ENCODE assay signal across 9 cellular contexts in genomic region chr15:99016680-99017321, GRCh38. TPM values are rescaled to one million over a fixed set of nuclear protein-coding genes. Genes with fewer than 3 reads are reported as not detected.
DNase-seq lines count a peak whose midpoint lies in the region; ATAC-seq and FAIRE-seq lines count a peak whose summit lies in the region.
"Had no signal": no experiment of that assay in that cellular context is flagged by ENCODE, and none has a peak within 500 bp of the region (broad histone marks: within the 10 kb centered on the region; RNA-seq: fewer than 3 reads in every experiment).

No MANE protein-coding gene starts in this region.

- no peak for FAIRE-seq in HTR-8/SVneo (lab: Jason Lieb, UNC)

- H3K27ac Mint-ChIP-seq in T-helper 2 cell treated with Interferon-gamma antibody and Interleukin-4, amounts not matched to agents 5 μg/mL and 100 μg/mL, for 36 hours: no peak overlapping the region

- peak overlapping the region in 1 of 2 experiments; percentile 24 for H3K18ac ChIP-seq in mesenchymal stem cell (ENCODE audit: low read depth in 1 of 2, low read length in 2 of 2)

- H3K4me2 ChIP-seq in mesenchymal stem cell (ENCODE audit: low read length, poor library complexity, severe bottlenecking): no peak overlapping the region

- H3K36me3 ChIP-seq in mesenchymal stem cell (ENCODE audit: control insufficient read depth in 1 of 2, insufficient read depth in 2 of 2, low read depth in 1 of 2, low read length in 2 of 2): no peaks in the 10 kb centered on the region

- H3K9me3 Mint-ChIP-seq in T-helper 2 cell treated with Interferon-gamma antibody and Interleukin-4, amounts not matched to agents 5 μg/mL and 100 μg/mL, for 36 hours: no peaks in the 10 kb centered on the region

- no peak overlapping the region for H3K4me3 Mint-ChIP-seq in T-helper 2 cell treated with Interferon-gamma antibody and Interleukin-4, amounts not matched to agents 5 μg/mL and 100 μg/mL, for 36 hours

- H4K91ac ChIP-seq in mesenchymal stem cell (ENCODE audit: low read length): no peak overlapping the region

- H3K4me3 ChIP-seq in mesenchymal stem cell (ENCODE audit: insufficient read depth in 1 of 2, low read depth in 1 of 2, low read length in 2 of 2): no peak overlapping the region

- H3K4me1 ChIP-seq in mesenchymal stem cell (ENCODE audit: control insufficient read depth, insufficient read depth, low read depth, low read length): peaks cover 8% of the 10 kb centered on the region

- no peak overlapping the region for H2BK15ac ChIP-seq in mesenchymal stem cell (ENCODE audit: low read depth, poor library complexity, severe bottlenecking)

- no peak overlapping the region for H3K9ac ChIP-seq in mesenchymal stem cell (ENCODE audit: low read length)

- peak; percentile 35 for DNase-seq in COLO829 (ENCODE audit: low spot score)
- peak; percentile 66 for DNase-seq in HTR-8/SVneo (ENCODE audit: insufficient read length, low spot score)
- peak; percentile 42 for DNase-seq in astrocyte of the hippocampus (ENCODE audit: low read depth, low spot score)
- DNase-seq in mesenchymal stem cell: peak; percentile 70
- DNase-seq in T-helper 2 cell treated with Interferon-gamma antibody and Interleukin-4, amounts not matched to agents 5 μg/mL and 100 μg/mL, for 36 hours (ENCODE audit: low spot score): no peak
- DNase-seq in NCI-H2227 (lab: John Stamatoyannopoulos, UW; ENCODE audit: unreplicated experiment): no peak
- DNase-seq in GF-D8 (lab: John Stamatoyannopoulos, UW): no peak
- DNase-seq: KBM-7 had no signal

- H3K36me3 Mint-ChIP-seq in T-helper 2 cell treated with Interferon-gamma antibody and Interleukin-4, amounts not matched to agents 5 μg/mL and 100 μg/mL, for 36 hours (ENCODE audit: low read depth): no peaks in the 10 kb centered on the region

- H3K4me1 Mint-ChIP-seq in T-helper 2 cell treated with Interferon-gamma antibody and Interleukin-4, amounts not matched to agents 5 μg/mL and 100 μg/mL, for 36 hours (ENCODE audit: low read depth): no peaks in the 10 kb centered on the region

- peak overlapping the region in 1 of 2 experiments; percentile 41 for H3K14ac ChIP-seq in mesenchymal stem cell (ENCODE audit: low read length in 2 of 2)

- H2BK12ac ChIP-seq in mesenchymal stem cell (ENCODE audit: low read length in 2 of 2): peak overlapping the region in 1 of 2 experiments; percentile 72

- H3K27ac ChIP-seq in mesenchymal stem cell (ENCODE audit: low read length, poor library complexity, severe bottlenecking): no peak overlapping the region

- H3K4ac ChIP-seq in mesenchymal stem cell (ENCODE audit: low read depth in 1 of 2, low read length in 2 of 2): no peak overlapping the region

- H2AFZ ChIP-seq in mesenchymal stem cell (ENCODE audit: low read depth, low read length): no peak overlapping the region

- H2BK120ac ChIP-seq in mesenchymal stem cell (ENCODE audit: low read depth, low read length): no peak overlapping the region

- H3K79me1 ChIP-seq in mesenchymal stem cell (replicated peaks; ENCODE audit: low read length, poor library complexity, severe bottlenecking): no peaks in the 10 kb centered on the region

- WGBS in mesenchymal stem cell: 83% methylated on average over 8 of the region's 10 CpGs

- ATAC-seq in GM18498 (IDR thresholded peaks at IDR 0.05; ENCODE audit: unreplicated experiment): no peak

- no peak overlapping the region for H2AK5ac ChIP-seq in mesenchymal stem cell (ENCODE audit: low read length, severe bottlenecking)

- H4K8ac ChIP-seq in mesenchymal stem cell (ENCODE audit: low read length): no peak overlapping the region

- H3K9me3 ChIP-seq in mesenchymal stem cell (ENCODE audit: control insufficient read depth, low read length): no peaks in the 10 kb centered on the region

- no peak overlapping the region for H3K23ac ChIP-seq in mesenchymal stem cell (ENCODE audit: low read length in 2 of 2)

- peaks cover 32% of the 10 kb centered on the region for H3K27me3 Mint-ChIP-seq in T-helper 2 cell treated with Interferon-gamma antibody and Interleukin-4, amounts not matched to agents 5 μg/mL and 100 μg/mL, for 36 hours (ENCODE audit: low read depth)

- peaks cover 0 to 25% of the 10 kb centered on the region in 2 experiments for H3K27me3 ChIP-seq in mesenchymal stem cell (ENCODE audit: control insufficient read depth in 1 of 2, insufficient read depth in 1 of 2, low read length in 2 of 2)

- no peak overlapping the region for H2BK5ac ChIP-seq in mesenchymal stem cell (ENCODE audit: low read depth, low read length, poor library complexity, severe bottlenecking)

RNA-seq across cellular contexts. Expression of gene PGPEP1L, which starts 9.2 kb away (rescaled TPM):
- not detected for polyA plus RNA-seq in mesenchymal stem cell (2013, experiment 1 of 2)
- polyA plus RNA-seq in mesenchymal stem cell (2013, experiment 2 of 2): not detected

Comparison
In these comparisons a context has a peak if more than half of its experiments do, and no peak if none do; other contexts are left out.
1. DNase-seq: peak in COLO829 (single experiment), HTR-8/SVneo (single experiment), astrocyte of the hippocampus (single experiment) and mesenchymal stem cell (single experiment); none in T-helper 2 cell treated with Interferon-gamma antibody and Interleukin-4, amounts not matched to agents 5 μg/mL and 100 μg/mL, for 36 hours (single experiment), NCI-H2227 (single experiment) and GF-D8 (single experiment).